Comparison of ENCODE assay signal across 23 cellular contexts in genomic region chr4:123259676-123260428, GRCh38.
DNase-seq lines count a peak whose midpoint lies in the region; ATAC-seq and TF ChIP-seq lines count a peak whose summit lies in the region.
"Had no signal": no experiment of that assay in that cellular context is flagged by ENCODE, and none has a peak within 500 bp of the region (broad histone marks: within the 10 kb centered on the region; RNA-seq: fewer than 3 reads in every experiment).

No MANE protein-coding gene starts in this region.

- peaks cover 7% of the 10 kb centered on the region for H3K9me3 Mint-ChIP-seq in mesothelial cell of epicardium
- H3K9me3 Mint-ChIP-seq in stimulated activated naive B cell treated with anti-CD40 and anti-IgM and Interleukin-4, amounts not matched to agents 10 μg/mL and 1 μg/mL and 100 μg/mL, for 72 hours = no peaks in the 10 kb centered on the region
- H3K9me3 Mint-ChIP-seq: activated B cell treated with CpG ODN at 0.5 μM for 24 hours; stimulated activated naive CD8-positive, alpha-beta T cell treated with anti-CD3 and anti-CD28 coated beads, Interleukin-15, amount 100 ng/mL, for 72 hours had no signal

- no peaks in the 10 kb centered on the region for H3K9me3 ChIP-seq in adipocyte (ENCODE audit: control insufficient read depth, low read length)

- TF ChIP-seq POLR2A in lower leg skin (IDR thresholded peaks at IDR 0.05) = no peak

- H3K9ac ChIP-seq in adipocyte (ENCODE audit: low read length) = peak overlapping the region; percentile 24
- H3K9ac ChIP-seq: GM23248 had no signal

- TF ChIP-seq CTCF in mesothelial cell of epicardium (IDR thresholded peaks at IDR 0.05; ENCODE audit: unreplicated experiment) (no peak), lower leg skin (IDR thresholded peaks at IDR 0.05) (no peak)

- no peak overlapping the region for H3K4me3 Mint-ChIP-seq in mesothelial cell of epicardium
- no peak overlapping the region for H3K4me3 Mint-ChIP-seq in stimulated activated naive B cell treated with anti-CD40 and anti-IgM and Interleukin-4, amounts not matched to agents 10 μg/mL and 1 μg/mL and 100 μg/mL, for 72 hours
- H3K4me3 Mint-ChIP-seq: activated B cell treated with CpG ODN at 0.5 μM for 24 hours; stimulated activated naive CD8-positive, alpha-beta T cell treated with anti-CD3 and anti-CD28 coated beads, Interleukin-15, amount 100 ng/mL, for 72 hours had no signal

- peaks cover 6% of the 10 kb centered on the region for H3K36me3 ChIP-seq in adipocyte (ENCODE audit: control insufficient read depth, insufficient read depth, low read length, severe bottlenecking)

- H3K4me1 ChIP-seq in adipocyte (ENCODE audit: control insufficient read depth, insufficient read depth, low read length) = peaks cover 12% of the 10 kb centered on the region

- WGBS in lower leg skin, 2 donors = 32 to 33% methylated on average over 1 of the region's 1 CpG

- H3K4me3 ChIP-seq in adipocyte (ENCODE audit: low read length) (no peak overlapping the region), lower leg skin (ENCODE audit: low read depth, poor library complexity, severe bottlenecking) (no peak overlapping the region)
- H3K4me3 ChIP-seq: GM23248 had no signal

- intact Hi-C loops in lower leg skin (cut with DNase I; ENCODE audit: low total_unique reads) = no loop called here

- peak overlapping the region; percentile 15 for H3K27ac Mint-ChIP-seq in mesothelial cell of epicardium
- no peak overlapping the region for H3K27ac Mint-ChIP-seq in stimulated activated naive B cell treated with anti-CD40 and anti-IgM and Interleukin-4, amounts not matched to agents 10 μg/mL and 1 μg/mL and 100 μg/mL, for 72 hours
- H3K27ac Mint-ChIP-seq: activated B cell treated with CpG ODN at 0.5 μM for 24 hours; stimulated activated naive CD8-positive, alpha-beta T cell treated with anti-CD3 and anti-CD28 coated beads, Interleukin-15, amount 100 ng/mL, for 72 hours had no signal

- no peaks in the 10 kb centered on the region for H3K27me3 ChIP-seq in adipocyte (replicated peaks; ENCODE audit: control insufficient read depth, insufficient read depth, low read length)

- H3K4me1 Mint-ChIP-seq in mesothelial cell of epicardium = peaks cover 35% of the 10 kb centered on the region
- H3K4me1 Mint-ChIP-seq in stimulated activated naive B cell treated with anti-CD40 and anti-IgM and Interleukin-4, amounts not matched to agents 10 μg/mL and 1 μg/mL and 100 μg/mL, for 72 hours = peaks cover 20 to 27% of the 10 kb centered on the region in 2 donors
- H3K4me1 Mint-ChIP-seq: stimulated activated naive CD8-positive, alpha-beta T cell treated with anti-CD3 and anti-CD28 coated beads, Interleukin-15, amount 100 ng/mL, for 72 hours had no signal

- peaks cover 5% of the 10 kb centered on the region for H3K36me3 Mint-ChIP-seq in mesothelial cell of epicardium
- peaks cover 13 to 38% of the 10 kb centered on the region in 2 donors for H3K36me3 Mint-ChIP-seq in stimulated activated naive B cell treated with anti-CD40 and anti-IgM and Interleukin-4, amounts not matched to agents 10 μg/mL and 1 μg/mL and 100 μg/mL, for 72 hours

- no peaks in the 10 kb centered on the region for H3K27me3 Mint-ChIP-seq in mesothelial cell of epicardium (ENCODE audit: low read depth)
- no peaks in the 10 kb centered on the region for H3K27me3 Mint-ChIP-seq in stimulated activated naive B cell treated with anti-CD40 and anti-IgM and Interleukin-4, amounts not matched to agents 10 μg/mL and 1 μg/mL and 100 μg/mL, for 72 hours
- H3K27me3 Mint-ChIP-seq: activated B cell treated with CpG ODN at 0.5 μM for 24 hours; stimulated activated naive CD8-positive, alpha-beta T cell treated with anti-CD3 and anti-CD28 coated beads, Interleukin-15, amount 100 ng/mL, for 72 hours had no signal

- DNase-seq in NCI-H345 (lab: John Stamatoyannopoulos, UW) (peak; percentile 5), NCI-H345 treated with DMSO at 0.1 percent for 48 hours (lab: John Stamatoyannopoulos, UW; ENCODE audit: unreplicated experiment) (no peak), adipocyte (ENCODE audit: low read depth) (no peak), mesothelial cell of epicardium (ENCODE audit: low spot score in 2 of 2, unreplicated experiment in 2 of 2) (no peak), NCI-H82 treated with DMSO at 0.1 percent for 48 hours (lab: John Stamatoyannopoulos, UW; ENCODE audit: unreplicated experiment) (no peak), lower leg skin (ENCODE audit: low spot score in 2 of 2) (no peak), SW480 (ENCODE audit: low spot score) (no peak)
- no peak for DNase-seq in stimulated activated naive B cell treated with anti-CD40 and anti-IgM and Interleukin-4, amounts not matched to agents 10 μg/mL and 1 μg/mL and 100 μg/mL, for 72 hours
- DNase-seq: activated B cell treated with CpG ODN at 0.5 μM for 24 hours; activated CD4-positive, alpha-beta T cell treated with anti-CD3 and anti-CD28 coated beads, Interleukin-2, amount 50 U/mL, for 4 hours; effector CD8-positive, alpha-beta T cell; erythroblast; foreskin fibroblast; GM23248; kidney; mesenchymal stem cell; NCI-H2081 treated with DMSO at 0.1 percent for 48 hours; NCI-H510A treated with DMSO at 0.1 percent for 48 hours; stimulated activated CD4-positive, alpha-beta T cell treated with anti-CD3 and anti-CD28 coated beads, Interleukin-4, amount 100 ng/mL, for 4 hours; stimulated activated naive CD8-positive, alpha-beta T cell treated with anti-CD3 and anti-CD28 coated beads, Interleukin-15, amount 100 ng/mL, for 72 hours; T-helper 9 cell; trophoblast cell had no signal

- ATAC-seq in stimulated activated naive B cell treated with anti-CD40 and anti-IgM and Interleukin-4, amounts not matched to agents 10 μg/mL and 1 μg/mL and 100 μg/mL, for 72 hours (replicated peaks) = peak; percentile 58 to 61
- ATAC-seq: SK-N-SH treated with all-trans-retinoic acid at 6 μM for 48 hours; stimulated activated naive CD8-positive, alpha-beta T cell treated with anti-CD3 and anti-CD28 coated beads, Interleukin-15, amount 100 ng/mL, for 72 hours had no signal
